Comparison of ENCODE assay signal across 11 cellular contexts in the genomic region with DNA sequence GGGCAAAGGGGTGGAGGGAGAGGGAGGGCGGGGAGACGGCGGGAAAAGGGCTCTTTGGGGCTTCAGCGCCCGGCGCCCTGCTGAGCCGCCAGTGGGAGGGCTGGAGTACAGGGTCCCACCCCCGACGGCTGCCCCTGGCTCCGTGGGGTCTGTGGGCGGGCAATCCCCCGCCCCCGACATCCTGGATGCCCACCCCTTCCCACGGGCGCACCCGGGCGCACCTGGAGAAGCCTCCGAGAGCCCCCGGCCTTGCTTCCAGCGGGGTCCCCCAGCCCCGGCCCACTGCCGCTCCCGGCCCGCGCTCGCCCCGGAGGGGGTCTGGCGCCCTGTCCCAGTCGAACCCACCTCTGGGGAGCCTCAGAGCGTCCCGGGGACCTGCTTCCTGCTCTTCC. TPM values are rescaled to one million over a fixed set of nuclear protein-coding genes. Genes with fewer than 3 reads are reported as not detected.
A peak's percentile ranks its signal among the peaks of the same experiment; 100 is the strongest.
DNase-seq lines count a peak whose midpoint lies in the region; ATAC-seq and TF ChIP-seq lines count a peak whose summit lies in the region.
"Had no signal": no experiment of that assay in that cellular context is flagged by ENCODE, and none has a peak within 500 bp of the region (broad histone marks: within the 10 kb centered on the region; RNA-seq: fewer than 3 reads in every experiment).

No MANE protein-coding gene starts in this region.

- H3K4me3 Mint-ChIP-seq in T-helper 17 cell, result no peak overlapping the region

- intact Hi-C loops in heart left ventricle (cut with DNase I) (loop anchor here in 8 of 10 donors (2.0 to 10.0 kb wide), 5 partner anchors 136 to 226 kb away; partner anchors contain the start of genes ATG13 (in 4 of the 8) and HARBI1 (in 4 of the 8)), left cardiac atrium (cut with DNase I) (loop anchor here in 1 of 2 donors (2.0 kb wide), 1 partner anchor 148 kb away; no protein-coding TSS in a partner anchor)

- H3K27me3 ChIP-seq in heart left ventricle (peaks cover 11 to 60% (median 27%) of the 10 kb centered on the region in 9 donors), iPS-15b (ENCODE audit: control insufficient read depth, insufficient read depth, low read length) (peaks cover 49% of the 10 kb centered on the region), thymus (ENCODE audit: control insufficient read depth, insufficient read depth) (peaks cover 59% of the 10 kb centered on the region), BE2C (peaks cover 30% of the 10 kb centered on the region)

- no peaks in the 10 kb centered on the region for H3K36me3 Mint-ChIP-seq in T-helper 17 cell (ENCODE audit: low read depth)

- H3K9me3 ChIP-seq in heart left ventricle (no peaks in the 10 kb centered on the region), T-helper 17 cell (ENCODE audit: control insufficient read depth, low read length, poor library complexity, severe bottlenecking) (no peaks in the 10 kb centered on the region), iPS-15b (ENCODE audit: control insufficient read depth, insufficient read depth, low read length) (no peaks in the 10 kb centered on the region), thymus (ENCODE audit: control insufficient read depth) (no peaks in the 10 kb centered on the region), BE2C (no peaks in the 10 kb centered on the region)

- peak overlapping the region; percentile 27 for H3K27ac Mint-ChIP-seq in T-helper 17 cell
- H3K27ac Mint-ChIP-seq: activated T-helper 1 cell treated with anti-CD3 and anti-CD28 coated beads, Interleukin-12 subunit alpha, Interleukin-12 subunit beta, Interleukin-2, Interleukin-4 antibody, amounts not matched to agents 30 ng/mL and 10 ng/mL and 1 ng/mL, durations not matched to agents 14 hours and 24 hours and 36 hours; CD14-positive monocyte had no signal

- H3K27ac ChIP-seq in heart left ventricle, result no peak overlapping the region
- H3K27ac ChIP-seq in thymus (ENCODE audit: low read depth), result no peak overlapping the region

- no peak overlapping the region for H3K9ac ChIP-seq in iPS-15b (ENCODE audit: low read depth, low read length)

- WGBS in heart left ventricle, 4 donors, result 0 to 8% (median 2%) methylated on average over 6 to 31 of the region's 31 CpGs
- whole genome bisulfite sequencing in thymus, result 4% methylated on average over 29 of the region's 31 CpGs

- TF ChIP-seq CTCF in heart left ventricle (IDR thresholded peaks at IDR 0.05) (no peak), BE2C (IDR thresholded peaks at IDR 0.05; ENCODE audit: low read depth, low read length) (no peak)

- peaks cover 41% of the 10 kb centered on the region for H3K27me3 Mint-ChIP-seq in T-helper 17 cell

- H3K36me3 ChIP-seq in heart left ventricle, result peaks cover 0 to 4% (median 0%) of the 10 kb centered on the region in 9 donors
- H3K36me3 ChIP-seq in iPS-15b (ENCODE audit: control insufficient read depth, insufficient read depth, low read length), result peaks cover 4% of the 10 kb centered on the region
- peaks cover 7% of the 10 kb centered on the region for H3K36me3 ChIP-seq in thymus (ENCODE audit: control insufficient read depth, insufficient read depth)
- H3K36me3 ChIP-seq in BE2C, result no peaks in the 10 kb centered on the region

- peaks cover 0 to 53% (median 28%) of the 10 kb centered on the region in 12 donors for H3K4me1 ChIP-seq in heart left ventricle
- peaks cover 18% of the 10 kb centered on the region for H3K4me1 ChIP-seq in iPS-15b (ENCODE audit: control insufficient read depth, insufficient read depth, low read length)
- H3K4me1 ChIP-seq in thymus (ENCODE audit: control insufficient read depth, insufficient read depth, low read length), result peaks cover 15% of the 10 kb centered on the region
- no peaks in the 10 kb centered on the region for H3K4me1 ChIP-seq in BE2C

- H3K4me3 ChIP-seq in heart left ventricle (peak overlapping the region in 10 of 12 donors; percentile 10 to 55 (median 49)), iPS-15b (ENCODE audit: low read depth, low read length) (peak overlapping the region; percentile 69), thymus (ENCODE audit: low read length) (peak overlapping the region; percentile 47), BE2C (ENCODE audit: low read depth, low read length) (no peak overlapping the region; the same call in 1 of the 2 replicates)

- DNase-seq in heart left ventricle (no peak), left cardiac atrium (no peak), T-helper 17 cell (no peak), BE2C (no peak), AML-193 (lab: John Stamatoyannopoulos, UW) (no peak)

- TF ChIP-seq POLR2A in heart left ventricle (IDR thresholded peaks at IDR 0.05), result no peak

- peaks cover 31% of the 10 kb centered on the region for H3K4me1 Mint-ChIP-seq in T-helper 17 cell

- ATAC-seq in heart left ventricle (no peak), left cardiac atrium (no peak), T-helper 17 cell (no peak), GM21390 (IDR thresholded peaks at IDR 0.05; ENCODE audit: unreplicated experiment) (no peak)

RNA-seq across cellular contexts. Expression of gene CHRM4, which starts 0.4 kb away (rescaled TPM):
- under 1 TPM in 3 of 9 donors, not detected in 6; 0.15 to 0.27 (median 0.20) TPM for total RNA-seq in heart left ventricle
- under 1 TPM in 1 of 2 donors, not detected in 1; 0.08 TPM for polyA plus RNA-seq in heart left ventricle
- total RNA-seq in left cardiac atrium, result under 1 TPM in 1 of 2 donors, not detected in 1; 0.21 TPM
- 1 to 10 TPM; 4.3 to 4.8 TPM for total RNA-seq in T-helper 17 cell
- polyA plus RNA-seq in thymus, result 0.23 TPM
- polyA plus RNA-seq in BE2C (2012; ENCODE audit: insufficient read depth, insufficient read length, low read depth), result not detected
- total RNA-seq: NCI-H460 had no signal

RNA-seq across cellular contexts. Expression of gene MDK, which starts 9.7 kb away (rescaled TPM):
- 10 to 100 TPM in 3 of 9 donors, 1 to 10 TPM in 6; 1.9 to 26.5 (median 7.9) TPM for total RNA-seq in heart left ventricle
- polyA plus RNA-seq in heart left ventricle, result 1 to 10 TPM; 2.3 to 4.8 TPM
- total RNA-seq in left cardiac atrium, result 10 to 100 TPM; 11.0 to 15.2 TPM
- 1 to 10 TPM; 2.6 to 3.7 TPM for total RNA-seq in T-helper 17 cell
- 150 TPM for polyA plus RNA-seq in thymus
- 215 TPM for polyA plus RNA-seq in BE2C (2012; ENCODE audit: insufficient read depth, insufficient read length, low read depth)
- polyA plus RNA-seq: CD14-positive monocyte had no signal

RNA-seq across cellular contexts. Expression of gene DGKZ, which starts 43.9 kb away (rescaled TPM):
- total RNA-seq in heart left ventricle, result 100 to 1,000 TPM in 1 of 9 donors, 10 to 100 TPM in 8; 57.9 to 114 (median 62.5) TPM
- polyA plus RNA-seq in heart left ventricle, result 10 to 100 TPM; 41.7 to 59.5 TPM
- 10 to 100 TPM; 80.2 to 91.8 TPM for total RNA-seq in left cardiac atrium
- 100 to 1,000 TPM; 194 to 196 TPM for total RNA-seq in T-helper 17 cell
- 139 TPM for polyA plus RNA-seq in thymus
- polyA plus RNA-seq in BE2C (2012; ENCODE audit: insufficient read depth, insufficient read length, low read depth), result 74.7 TPM

Comparison
In these comparisons a context has a peak if more than half of its experiments do, and no peak if none do; other contexts are left out.
1. RNA of gene CHRM4, which starts 0.4 kb away (total RNA-seq): 4.3 to 4.8 TPM in T-helper 17 cell; 0.21 TPM in left cardiac atrium and 0.15 to 0.27 TPM in heart left ventricle; every median in the first group is over 4 times any median in the second.